ENCODE assay signal across 8 cellular contexts in genomic region chrX:65679071-65679540, GRCh38. TPM values are rescaled to one million over a fixed set of nuclear protein-coding genes. Genes with fewer than 3 reads are reported as not detected.
DNase-seq lines count a peak whose midpoint lies in the region; ATAC-seq, FAIRE-seq and TF ChIP-seq lines count a peak whose summit lies in the region.

No MANE protein-coding gene starts in this region.

- no peaks in the 10 kb centered on the region for H3K9me3 ChIP-seq in pancreas

- H3K27ac Mint-ChIP-seq in mesothelial cell of epicardium, result no peak overlapping the region

- TF ChIP-seq CTCF in pancreas (IDR thresholded peaks at IDR 0.05), result no peak
- no peak for TF ChIP-seq CTCF in dorsolateral prefrontal cortex (IDR thresholded peaks at IDR 0.05 in 54 of 56, conservative IDR thresholded peaks at IDR 0.05 in 2 of 56; ENCODE audit: low read depth in 1 of 56, partially characterized antibody in 56 of 56)
- no peak for TF ChIP-seq CTCF in mesothelial cell of epicardium (IDR thresholded peaks at IDR 0.05; ENCODE audit: unreplicated experiment)

- H3K4me1 Mint-ChIP-seq in mesothelial cell of epicardium, result no peaks in the 10 kb centered on the region

- peaks cover 0 to 25% (median 0%) of the 10 kb centered on the region in 3 donors for H3K4me1 ChIP-seq in pancreas

- peaks cover 12% of the 10 kb centered on the region for H3K9me3 Mint-ChIP-seq in mesothelial cell of epicardium

- no peaks in the 10 kb centered on the region for H3K36me3 ChIP-seq in pancreas

- H3K4me3 ChIP-seq in pancreas, result no peak overlapping the region
- no peak overlapping the region for H3K4me3 ChIP-seq in dorsolateral prefrontal cortex

- no peak for FAIRE-seq in pancreas (lab: Jason Lieb, UNC)

- no peaks in the 10 kb centered on the region for H3K27me3 Mint-ChIP-seq in mesothelial cell of epicardium (ENCODE audit: low read depth)

- no peak overlapping the region for H3K4me3 Mint-ChIP-seq in mesothelial cell of epicardium

- 4 to 8% methylated on average over 1 of the region's 1 CpG for WGBS in pancreas, 2 donors

- peak; percentile 55 to 81 (median 70) for ATAC-seq in pancreas
- ATAC-seq in HG02759 (IDR thresholded peaks at IDR 0.05; ENCODE audit: unreplicated experiment), result no peak
- no peak for ATAC-seq in GM18870 (IDR thresholded peaks at IDR 0.05; ENCODE audit: unreplicated experiment)

- H3K27me3 ChIP-seq in pancreas (no peaks in the 10 kb centered on the region), dorsolateral prefrontal cortex (peaks cover 0 to 74% (median 12%) of the 10 kb centered on the region in 45 donors)

- DNase-seq in GDM1 (lab: John Stamatoyannopoulos, UW), result peak; percentile 39
- DNase-seq in RPMI7951 (ENCODE audit: low read depth), result peak; percentile 69
- peak; percentile 37 for DNase-seq in epithelial cell of prostate (ENCODE audit: low read depth, low spot score)
- DNase-seq in pancreas, result no peak
- DNase-seq in dorsolateral prefrontal cortex, result no peak
- no peak for DNase-seq in mesothelial cell of epicardium (ENCODE audit: low spot score in 2 of 2, unreplicated experiment in 2 of 2)

- peaks cover 1% of the 10 kb centered on the region for H3K36me3 Mint-ChIP-seq in mesothelial cell of epicardium

- H3K27ac ChIP-seq in epithelial cell of prostate, result peak overlapping the region; percentile 96
- H3K27ac ChIP-seq in pancreas, result peak overlapping the region in 2 of 4 donors; percentile 57 to 60
- H3K27ac ChIP-seq in dorsolateral prefrontal cortex, result peak overlapping the region in 22 of 59 donors; percentile 6 to 84 (median 50)

- intact Hi-C loops in pancreas (cut with DNase I) (no loop called here), dorsolateral prefrontal cortex (cut with DNase I) (no loop called here)

RNA-seq across cellular contexts. Expression of gene MSN, which starts 11.7 kb away (rescaled TPM):
- 389 and 461 TPM in 2 replicates for total RNA-seq in RPMI7951 (2014; rRNA removed; shearing (Covaris generic))
- total RNA-seq in pancreas (10 to 100 TPM; 12.4 to 99.1 (median 25.9) TPM), dorsolateral prefrontal cortex (100 to 1,000 TPM in 4 of 120 experiments, 10 to 100 TPM in 116; 33.2 to 121 (median 55.6) TPM), mesothelial cell of epicardium (87.8 to 91.2 TPM (median 88.4 TPM) in 3 replicates)
- 10 to 100 TPM; 18.7 to 22.6 TPM for polyA plus RNA-seq in pancreas

Comparison
In these comparisons a context has a peak if more than half of its experiments do, and no peak if none do; other contexts are left out.
1. DNase-seq: peak in GDM1 (single experiment), RPMI7951 (single experiment) and epithelial cell of prostate (single experiment); none in pancreas (0 of 6), dorsolateral prefrontal cortex (0 of 10) and mesothelial cell of epicardium (0 of 2).
2. ATAC-seq: peak in pancreas (4 of 4); none in HG02759 (single experiment) and GM18870 (single experiment).